Comparison of ENCODE assay signal across 8 cellular contexts in genomic region chr14:92105845-92106094, GRCh38. TPM values are rescaled to one million over a fixed set of nuclear protein-coding genes. Genes with fewer than 3 reads are reported as not detected.
DNase-seq lines count a peak whose midpoint lies in the region; ATAC-seq and TF ChIP-seq lines count a peak whose summit lies in the region.

No MANE protein-coding gene starts in this region.

- TF ChIP-seq CTCF in brain microvascular endothelial cell (IDR thresholded peaks at IDR 0.05; ENCODE audit: low read depth, low read length, missing control alignments), result no peak

- H3K4me3 ChIP-seq in brain microvascular endothelial cell (ENCODE audit: low read depth, low read length), result peak overlapping the region; percentile 87

- H3K4me1 Mint-ChIP-seq in activated CD8-positive, alpha-beta memory T cell treated with anti-CD3 and anti-CD28 coated beads, Interleukin-2, amount 10 ng/mL, durations not matched to agents 7 days and 5 days, result peaks cover 36% of the 10 kb centered on the region
- H3K4me1 Mint-ChIP-seq in stimulated activated naive CD8-positive, alpha-beta T cell treated with anti-CD3 and anti-CD28 coated beads, Interleukin-15, Interleukin-2, amounts not matched to agents 100 ng/mL and 50 ng/mL, for 24 hours (ENCODE audit: low read depth), result peaks cover 57% of the 10 kb centered on the region

- H3K36me3 ChIP-seq in brain microvascular endothelial cell (replicated peaks), result no peaks in the 10 kb centered on the region

- no peaks in the 10 kb centered on the region for H3K27me3 Mint-ChIP-seq in activated CD8-positive, alpha-beta memory T cell treated with anti-CD3 and anti-CD28 coated beads, Interleukin-2, amount 10 ng/mL, durations not matched to agents 7 days and 5 days
- H3K27me3 Mint-ChIP-seq in stimulated activated naive CD8-positive, alpha-beta T cell treated with anti-CD3 and anti-CD28 coated beads, Interleukin-15, Interleukin-2, amounts not matched to agents 100 ng/mL and 50 ng/mL, for 24 hours, result no peaks in the 10 kb centered on the region

- CTCF ChIA-PET in activated CD8-positive, alpha-beta memory T cell treated with anti-CD3 and anti-CD28 coated beads, Interleukin-2, amount 10 ng/mL, durations not matched to agents 7 days and 5 days (lab: Charles Lee), result interaction anchor here (0.8 to 8.2 kb wide), 8 partner anchors 13 to 355 kb away, joined by 3 to 145 read pairs (median 4); partner anchors contain the start of genes CPSF2, NDUFB1 and TRIP11

- H3K36me3 Mint-ChIP-seq in activated CD8-positive, alpha-beta memory T cell treated with anti-CD3 and anti-CD28 coated beads, Interleukin-2, amount 10 ng/mL, durations not matched to agents 7 days and 5 days, result no peaks in the 10 kb centered on the region
- H3K36me3 Mint-ChIP-seq in stimulated activated naive CD8-positive, alpha-beta T cell treated with anti-CD3 and anti-CD28 coated beads, Interleukin-15, Interleukin-2, amounts not matched to agents 100 ng/mL and 50 ng/mL, for 24 hours (ENCODE audit: low read depth), result no peaks in the 10 kb centered on the region

- peak; percentile 3 for ATAC-seq in activated CD8-positive, alpha-beta memory T cell treated with anti-CD3 and anti-CD28 coated beads, Interleukin-2, amount 10 ng/mL, durations not matched to agents 7 days and 5 days
- peak; percentile 12 for ATAC-seq in HG02571 (IDR thresholded peaks at IDR 0.05; ENCODE audit: unreplicated experiment)

- in situ Hi-C loops in brain microvascular endothelial cell (cut with HindIII; ENCODE audit: low pct_ligation_motif_present, low sequenced_read_pairs), result no loop called here

- no peaks in the 10 kb centered on the region for H3K27me3 ChIP-seq in brain microvascular endothelial cell (replicated peaks)

- H3K9me3 Mint-ChIP-seq in activated CD8-positive, alpha-beta memory T cell treated with anti-CD3 and anti-CD28 coated beads, Interleukin-2, amount 10 ng/mL, durations not matched to agents 7 days and 5 days (ENCODE audit: low read depth), result no peaks in the 10 kb centered on the region
- no peaks in the 10 kb centered on the region for H3K9me3 Mint-ChIP-seq in stimulated activated naive CD8-positive, alpha-beta T cell treated with anti-CD3 and anti-CD28 coated beads, Interleukin-15, Interleukin-2, amounts not matched to agents 100 ng/mL and 50 ng/mL, for 24 hours

- H3K27ac ChIP-seq in brain microvascular endothelial cell, result peak overlapping the region; percentile 96

- H3K4me3 Mint-ChIP-seq in activated CD8-positive, alpha-beta memory T cell treated with anti-CD3 and anti-CD28 coated beads, Interleukin-2, amount 10 ng/mL, durations not matched to agents 7 days and 5 days, result peak overlapping the region; percentile 91
- H3K4me3 Mint-ChIP-seq in stimulated activated naive CD8-positive, alpha-beta T cell treated with anti-CD3 and anti-CD28 coated beads, Interleukin-15, Interleukin-2, amounts not matched to agents 100 ng/mL and 50 ng/mL, for 24 hours, result peak overlapping the region; percentile 98

- peak overlapping the region; percentile 89 for H3K27ac Mint-ChIP-seq in activated CD8-positive, alpha-beta memory T cell treated with anti-CD3 and anti-CD28 coated beads, Interleukin-2, amount 10 ng/mL, durations not matched to agents 7 days and 5 days
- H3K27ac Mint-ChIP-seq in stimulated activated naive CD8-positive, alpha-beta T cell treated with anti-CD3 and anti-CD28 coated beads, Interleukin-15, Interleukin-2, amounts not matched to agents 100 ng/mL and 50 ng/mL, for 24 hours, result peak overlapping the region; percentile 89

- peak; percentile 48 for DNase-seq in activated CD8-positive, alpha-beta memory T cell treated with anti-CD3 and anti-CD28 coated beads, Interleukin-2, amount 10 ng/mL, durations not matched to agents 7 days and 5 days
- DNase-seq in activated CD8-positive, alpha-beta memory T cell treated with anti-CD3 and anti-CD28 coated beads, Interleukin-2, amount 50 U/mL, for 4 hours, result no peak
- DNase-seq in NCI-H69 (lab: John Stamatoyannopoulos, UW) (peak; percentile 74), brain microvascular endothelial cell (peak; percentile 33), islet precursor cell (peak; percentile 66), NCI-H510A (lab: John Stamatoyannopoulos, UW) (no peak)

RNA-seq across cellular contexts. Expression of gene ATXN3, which starts 0.6 kb away (rescaled TPM):
- 10 to 100 TPM; 26.6 to 30.2 TPM for total RNA-seq in activated CD8-positive, alpha-beta memory T cell treated with anti-CD3 and anti-CD28 coated beads, Interleukin-2, amount 10 ng/mL, durations not matched to agents 7 days and 5 days

RNA-seq across cellular contexts. Expression of gene NDUFB1, which starts 15.7 kb away (rescaled TPM):
- total RNA-seq in activated CD8-positive, alpha-beta memory T cell treated with anti-CD3 and anti-CD28 coated beads, Interleukin-2, amount 10 ng/mL, durations not matched to agents 7 days and 5 days, result 100 to 1,000 TPM; 109 to 115 TPM

RNA-seq across cellular contexts. Expression of gene CPSF2, which starts 16.0 kb away (rescaled TPM):
- total RNA-seq in activated CD8-positive, alpha-beta memory T cell treated with anti-CD3 and anti-CD28 coated beads, Interleukin-2, amount 10 ng/mL, durations not matched to agents 7 days and 5 days, result 100 to 1,000 TPM in 1 of 2 experiments, 10 to 100 TPM in 1; 75.5 to 107 TPM

Comparison
In these comparisons a context has a peak if more than half of its experiments do, and no peak if none do; other contexts are left out.
1. DNase-seq: peak in activated CD8-positive, alpha-beta memory T cell treated with anti-CD3 and anti-CD28 coated beads, Interleukin-2, amount 10 ng/mL, durations not matched to agents 7 days and 5 days (single experiment), NCI-H69 (single experiment), brain microvascular endothelial cell (single experiment) and islet precursor cell (single experiment); none in activated CD8-positive, alpha-beta memory T cell treated with anti-CD3 and anti-CD28 coated beads, Interleukin-2, amount 50 U/mL, for 4 hours (single experiment) and NCI-H510A (single experiment).